Comparison of ENCODE assay signal across 1 cellular context in genomic region chr11:58578136-58578634, GRCh38.
TF ChIP-seq lines count a peak whose summit lies in the region.

No MANE protein-coding gene starts in this region.

TF ChIP-seq in HEK293T, 16 proteins besides CTCF, POLR2A, EP300 and RAD21 (continued from another document):
- peak; percentile 81 for TF ChIP-seq ZNF384 (IDR thresholded peaks at IDR 0.05)
